ENCODE assay signal across 10 cellular contexts in genomic region chr3:107662109-107662477, GRCh38.
DNase-seq lines count a peak whose midpoint lies in the region; ATAC-seq and TF ChIP-seq lines count a peak whose summit lies in the region.
"Had no signal": no experiment of that assay in that cellular context is flagged by ENCODE, and none has a peak within 500 bp of the region (broad histone marks: within the 10 kb centered on the region; RNA-seq: fewer than 3 reads in every experiment).

No MANE protein-coding gene starts in this region.

- H3K4me1 ChIP-seq in SJSA1 (replicated peaks) = peaks cover 63% of the 10 kb centered on the region
- peaks cover 5% of the 10 kb centered on the region for H3K4me1 ChIP-seq in foreskin keratinocyte

- TF ChIP-seq CTCF in GM12865 (IDR thresholded peaks at IDR 0.05; ENCODE audit: insufficient read depth, low read depth, low read length, missing control alignments) = no peak
- no peak for TF ChIP-seq CTCF in foreskin keratinocyte (conservative IDR thresholded peaks at IDR 0.05)

- peak overlapping the region; percentile 83 for H3K27ac ChIP-seq in SJSA1
- no peak overlapping the region for H3K27ac ChIP-seq in foreskin keratinocyte

- H3K36me3 ChIP-seq in SJSA1 = no peaks in the 10 kb centered on the region

- H3K27me3 ChIP-seq in SJSA1 (replicated peaks) (no peaks in the 10 kb centered on the region), foreskin keratinocyte (no peaks in the 10 kb centered on the region)

- H3K9me3 ChIP-seq in SJSA1 (replicated peaks) = no peaks in the 10 kb centered on the region

- ATAC-seq in foreskin keratinocyte (peak; percentile 57), sciatic nerve (peak; percentile 85), GM18868 (IDR thresholded peaks at IDR 0.05; ENCODE audit: unreplicated experiment) (no peak), GM19035 (IDR thresholded peaks at IDR 0.05; ENCODE audit: unreplicated experiment) (no peak), GM18519 (IDR thresholded peaks at IDR 0.05; ENCODE audit: low FRiP score, unreplicated experiment) (no peak)

- intact Hi-C loops in sciatic nerve (cut with DNase I) = no loop called here

- DNase-seq in GM12865 (ENCODE audit: low read depth) (peak; percentile 16), SJSA1 (ENCODE audit: low read depth in 1 of 2, low spot score in 2 of 2) (peak in 1 of 2 experiments; percentile 51), foreskin keratinocyte (peak in 1 of 2 donors; percentile 30), sciatic nerve (ENCODE audit: low spot score) (no peak), SKM-1 treated with dmso at 0.1 percent for 144 hours (lab: John Stamatoyannopoulos, UW; ENCODE audit: unreplicated experiment) (no peak)
- DNase-seq: glutamatergic neuron; stimulated activated CD4-positive, alpha-beta T cell treated with anti-CD3 and anti-CD28 coated beads, Interleukin-2, amount 100 ng/mL, for 48 hours had no signal

- H3K4me3 ChIP-seq in GM12865 (ENCODE audit: low read depth, low read length) (no peak overlapping the region), SJSA1 (peak overlapping the region; percentile 16)

Comparison
In these comparisons a context has a peak if more than half of its experiments do, and no peak if none do; other contexts are left out.
1. ATAC-seq: peak in foreskin keratinocyte (single experiment) and sciatic nerve (single experiment); none in GM18868 (single experiment), GM19035 (single experiment) and GM18519 (single experiment).